16 cellular contexts compared by ENCODE assay signal in genomic region chr1:38571726-38572125, GRCh38.
DNase-seq lines count a peak whose midpoint lies in the region; ATAC-seq and TF ChIP-seq lines count a peak whose summit lies in the region.
"Had no signal": no experiment of that assay in that cellular context is flagged by ENCODE, and none has a peak within 500 bp of the region (broad histone marks: within the 10 kb centered on the region; RNA-seq: fewer than 3 reads in every experiment).

No MANE protein-coding gene starts in this region.

- H3K27me3 Mint-ChIP-seq in T-helper 2 cell treated with Interferon-gamma antibody and Interleukin-4, amounts not matched to agents 5 μg/mL and 100 μg/mL, for 36 hours (ENCODE audit: low read depth): peaks cover 39% of the 10 kb centered on the region

- CTCF ChIA-PET in HEK293T (lab: Yijun Ruan, JAX): interaction anchor here (0.5 kb wide), 1 partner anchor 50 kb away, joined by 3 read pairs; no protein-coding TSS in a partner anchor

- TF ChIP-seq CTCF in hepatocyte (IDR thresholded peaks at IDR 0.05; ENCODE audit: poor library complexity): no peak

- H3K4me3 ChIP-seq in MG63 (no peak overlapping the region), hepatocyte (no peak overlapping the region), stomach smooth muscle (ENCODE audit: low read length in 2 of 2) (no peak overlapping the region)
- H3K4me3 ChIP-seq: SJSA1 had no signal

- no peaks in the 10 kb centered on the region for H3K4me1 ChIP-seq in hepatocyte (ENCODE audit: insufficient read depth)
- H3K4me1 ChIP-seq in stomach smooth muscle (ENCODE audit: control insufficient read depth, insufficient read depth, low read length): peaks cover 11% of the 10 kb centered on the region
- H3K4me1 ChIP-seq: BE2C, SJSA1 had no signal

- no peaks in the 10 kb centered on the region for H3K9me3 ChIP-seq in MG63
- H3K9me3 ChIP-seq in hepatocyte (ENCODE audit: low read depth): no peaks in the 10 kb centered on the region
- H3K9me3 ChIP-seq in stomach smooth muscle (ENCODE audit: control insufficient read depth in 2 of 2, low read length in 2 of 2): no peaks in the 10 kb centered on the region
- H3K9me3 ChIP-seq: BE2C, SJSA1 had no signal

- H3K36me3 ChIP-seq in MG63: no peaks in the 10 kb centered on the region
- H3K36me3 ChIP-seq in hepatocyte (replicated peaks; ENCODE audit: insufficient read depth, low read depth): no peaks in the 10 kb centered on the region
- H3K36me3 ChIP-seq in stomach smooth muscle (ENCODE audit: control insufficient read depth in 2 of 2, insufficient read depth in 2 of 2, low read length in 2 of 2): no peaks in the 10 kb centered on the region
- H3K36me3 ChIP-seq: BE2C, SJSA1 had no signal

- POLR2A ChIA-PET in HEK293T (lab: Yijun Ruan, JAX): no interaction called here

- no peaks in the 10 kb centered on the region for H3K79me2 ChIP-seq in hepatocyte

- H3K4me2 ChIP-seq in hepatocyte: no peak overlapping the region

- in situ Hi-C loops in G401 (cut with HindIII; ENCODE audit: low sequenced_read_pairs): no loop called here

- H3K27me3 ChIP-seq in MG63 (no peaks in the 10 kb centered on the region), hepatocyte (peaks cover 41% of the 10 kb centered on the region), stomach smooth muscle (ENCODE audit: control insufficient read depth in 1 of 2, insufficient read depth in 2 of 2, low read length in 2 of 2) (peaks cover 0 to 2% of the 10 kb centered on the region in 2 donors)
- H3K27me3 ChIP-seq: BE2C had no signal

- H3K9ac ChIP-seq in stomach smooth muscle (ENCODE audit: low read length in 2 of 2): no peak overlapping the region

- no peaks in the 10 kb centered on the region for H3K36me3 Mint-ChIP-seq in T-helper 2 cell treated with Interferon-gamma antibody and Interleukin-4, amounts not matched to agents 5 μg/mL and 100 μg/mL, for 36 hours (ENCODE audit: low read depth)

- H2AFZ ChIP-seq in hepatocyte: no peak overlapping the region

- WGBS in hepatocyte (ENCODE audit: low lambda C conversion rate, missing lambda C conversion rate): 65% methylated on average over 4 of the region's 4 CpGs

- peak; percentile 2 for DNase-seq in G401 (ENCODE audit: low spot score)
- DNase-seq in MG63: peak; percentile 68
- peak; percentile 19 for DNase-seq in hepatocyte (ENCODE audit: low spot score)
- DNase-seq in T-helper 2 cell treated with Interferon-gamma antibody and Interleukin-4, amounts not matched to agents 5 μg/mL and 100 μg/mL, for 36 hours (ENCODE audit: low spot score): no peak
- no peak for DNase-seq in dedifferentiated amniotic fluid mesenchymal stem cell (ENCODE audit: extremely low spot score)
- no peak for DNase-seq in HEK293T (ENCODE audit: extremely low spot score)
- DNase-seq: BE2C, DMS 273 treated with DMSO at 0.1 percent for 48 hours, KBM-7, NCI-H1930, NCI-H2171, NCI-H510A, RPMI8226 had no signal

- H3K27ac ChIP-seq in hepatocyte (no peak overlapping the region), stomach smooth muscle (ENCODE audit: low read length) (peak overlapping the region; percentile 2)
- H3K27ac ChIP-seq: SJSA1 had no signal

- no peak for ATAC-seq in HG03280 (IDR thresholded peaks at IDR 0.05; ENCODE audit: unreplicated experiment)

- H3K4me3 Mint-ChIP-seq in T-helper 2 cell treated with Interferon-gamma antibody and Interleukin-4, amounts not matched to agents 5 μg/mL and 100 μg/mL, for 36 hours: no peak overlapping the region

- no peaks in the 10 kb centered on the region for H3K9me2 ChIP-seq in hepatocyte (replicated peaks; ENCODE audit: insufficient read depth)

- H4K20me1 ChIP-seq in hepatocyte (ENCODE audit: insufficient read depth, poor library complexity, severe bottlenecking): no peaks in the 10 kb centered on the region

- peaks cover 9% of the 10 kb centered on the region for H3K4me1 Mint-ChIP-seq in T-helper 2 cell treated with Interferon-gamma antibody and Interleukin-4, amounts not matched to agents 5 μg/mL and 100 μg/mL, for 36 hours (ENCODE audit: low read depth)

- no peaks in the 10 kb centered on the region for H3K9me3 Mint-ChIP-seq in T-helper 2 cell treated with Interferon-gamma antibody and Interleukin-4, amounts not matched to agents 5 μg/mL and 100 μg/mL, for 36 hours

- no peak overlapping the region for H3K27ac Mint-ChIP-seq in T-helper 2 cell treated with Interferon-gamma antibody and Interleukin-4, amounts not matched to agents 5 μg/mL and 100 μg/mL, for 36 hours

TF ChIP-seq in HEK293T, 16 proteins besides CTCF, POLR2A, EP300 and RAD21:
- TF ChIP-seq PKNOX1 (IDR thresholded peaks at IDR 0.05) (no peak), FOXA1 (IDR thresholded peaks at IDR 0.05) (no peak), FOXM1 (IDR thresholded peaks at IDR 0.05; ENCODE audit: borderline replicate concordance) (no peak), ARNT (IDR thresholded peaks at IDR 0.05) (no peak), L3MBTL2 (conservative IDR thresholded peaks at IDR 0.05) (no peak), NFRKB (IDR thresholded peaks at IDR 0.05) (no peak), SP1 (IDR thresholded peaks at IDR 0.05) (no peak), BHLHE40 (IDR thresholded peaks at IDR 0.05; ENCODE audit: borderline replicate concordance) (no peak), HDGF (IDR thresholded peaks at IDR 0.05; ENCODE audit: borderline replicate concordance) (no peak), ZNF384 (IDR thresholded peaks at IDR 0.05) (no peak), TARDBP (IDR thresholded peaks at IDR 0.05) (no peak), FOXK2 (IDR thresholded peaks at IDR 0.05) (no peak), ELF4 (IDR thresholded peaks at IDR 0.05) (no peak), CTBP1 (IDR thresholded peaks at IDR 0.05; ENCODE audit: borderline replicate concordance) (no peak), SUZ12 (IDR thresholded peaks at IDR 0.05) (no peak)

Comparison
In these comparisons a context has a peak if more than half of its experiments do, and no peak if none do; other contexts are left out.
1. DNase-seq: peak in G401 (single experiment), MG63 (single experiment) and hepatocyte (single experiment); none in T-helper 2 cell treated with Interferon-gamma antibody and Interleukin-4, amounts not matched to agents 5 μg/mL and 100 μg/mL, for 36 hours (single experiment), dedifferentiated amniotic fluid mesenchymal stem cell (single experiment) and HEK293T (single experiment).